13 cellular contexts compared by ENCODE assay signal in genomic region chr5:114237766-114238165, GRCh38.
DNase-seq lines count a peak whose midpoint lies in the region; ATAC-seq and TF ChIP-seq lines count a peak whose summit lies in the region.
"Had no signal": no experiment of that assay in that cellular context is flagged by ENCODE, and none has a peak within 500 bp of the region (broad histone marks: within the 10 kb centered on the region; RNA-seq: fewer than 3 reads in every experiment).

No MANE protein-coding gene starts in this region.

- peak; percentile 37 for ATAC-seq in activated CD8-positive, alpha-beta T cell treated with anti-CD3 and anti-CD28 coated beads for 36 hours
- no peak for ATAC-seq in activated CD8-positive, alpha-beta T cell treated with anti-CD3 and anti-CD28 coated beads, Interleukin-2, amount 10 ng/mL, durations not matched to agents 7 days and 5 days
- ATAC-seq: upper lobe of right lung had no signal

- H3K4me3 ChIP-seq in mammary epithelial cell (replicated peaks in 1 of 3; ENCODE audit: insufficient read depth in 1 of 3, low read depth in 2 of 3, low read length in 3 of 3) (no peak overlapping the region), lower leg skin (ENCODE audit: low read depth, poor library complexity, severe bottlenecking) (no peak overlapping the region)
- H3K4me3 ChIP-seq: upper lobe of right lung had no signal

- no peak overlapping the region for H2AFZ ChIP-seq in mammary epithelial cell (ENCODE audit: low read depth, low read length)

- CTCF ChIA-PET in activated CD8-positive, alpha-beta T cell treated with anti-CD3 and anti-CD28 coated beads for 36 hours (lab: Charles Lee) = no interaction called here
- CTCF ChIA-PET in activated CD8-positive, alpha-beta T cell treated with anti-CD3 and anti-CD28 coated beads, Interleukin-2, amount 10 ng/mL, durations not matched to agents 7 days and 5 days (lab: Charles Lee) = no interaction called here
- CTCF ChIA-PET in mammary epithelial cell (lab: Charles Lee; ENCODE audit: low non-redundant PET) = no interaction called here

- no peaks in the 10 kb centered on the region for H4K20me1 ChIP-seq in mammary epithelial cell (ENCODE audit: insufficient read depth, low read length)

- intact Hi-C loops in activated CD8-positive, alpha-beta T cell treated with anti-CD3 and anti-CD28 coated beads for 36 hours (cut with micrococcal nuclease) = no loop called here
- intact Hi-C loops in mammary epithelial cell (cut with micrococcal nuclease) = no loop called here
- intact Hi-C loops in lower leg skin (cut with DNase I; ENCODE audit: low total_unique reads) = no loop called here

- H3K36me3 Mint-ChIP-seq in activated CD8-positive, alpha-beta T cell treated with anti-CD3 and anti-CD28 coated beads for 36 hours (ENCODE audit: low read depth) = no peaks in the 10 kb centered on the region
- H3K36me3 Mint-ChIP-seq in activated CD8-positive, alpha-beta T cell treated with anti-CD3 and anti-CD28 coated beads, Interleukin-2, amount 10 ng/mL, durations not matched to agents 7 days and 5 days (ENCODE audit: low read depth) = no peaks in the 10 kb centered on the region
- no peaks in the 10 kb centered on the region for H3K36me3 Mint-ChIP-seq in type B pancreatic cell

- POLR2A ChIA-PET in activated CD8-positive, alpha-beta T cell treated with anti-CD3 and anti-CD28 coated beads for 36 hours (lab: Charles Lee) = interaction anchor here (0.6 kb wide), 1 partner anchor 956 kb away, joined by 3 read pairs; no protein-coding TSS in a partner anchor
- POLR2A ChIA-PET in activated CD8-positive, alpha-beta T cell treated with anti-CD3 and anti-CD28 coated beads, Interleukin-2, amount 10 ng/mL, durations not matched to agents 7 days and 5 days (lab: Charles Lee) = no interaction called here

- H3K27ac ChIP-seq in mammary epithelial cell (ENCODE audit: insufficient read depth, low read depth, low read length) = no peak overlapping the region
- H3K27ac ChIP-seq: upper lobe of right lung had no signal

- H3K4me3 Mint-ChIP-seq in activated CD8-positive, alpha-beta T cell treated with anti-CD3 and anti-CD28 coated beads for 36 hours = no peak overlapping the region
- no peak overlapping the region for H3K4me3 Mint-ChIP-seq in activated CD8-positive, alpha-beta T cell treated with anti-CD3 and anti-CD28 coated beads, Interleukin-2, amount 10 ng/mL, durations not matched to agents 7 days and 5 days
- no peak overlapping the region for H3K4me3 Mint-ChIP-seq in type B pancreatic cell
- H3K4me3 Mint-ChIP-seq: nephron progenitor cell had no signal

- no peak overlapping the region for H3K9ac ChIP-seq in mammary epithelial cell (ENCODE audit: insufficient read depth, low read length)

- no peaks in the 10 kb centered on the region for H3K27me3 ChIP-seq in mammary epithelial cell (ENCODE audit: insufficient read depth, low read length)
- H3K27me3 ChIP-seq: upper lobe of right lung had no signal

- H3K4me1 Mint-ChIP-seq in activated CD8-positive, alpha-beta T cell treated with anti-CD3 and anti-CD28 coated beads for 36 hours (ENCODE audit: low read depth) = no peaks in the 10 kb centered on the region
- H3K4me1 Mint-ChIP-seq in activated CD8-positive, alpha-beta T cell treated with anti-CD3 and anti-CD28 coated beads, Interleukin-2, amount 10 ng/mL, durations not matched to agents 7 days and 5 days (ENCODE audit: low read depth) = no peaks in the 10 kb centered on the region
- H3K4me1 Mint-ChIP-seq in type B pancreatic cell (ENCODE audit: unreplicated experiment) = no peaks in the 10 kb centered on the region
- H3K4me1 Mint-ChIP-seq: nephron progenitor cell had no signal

- no peaks in the 10 kb centered on the region for H3K79me2 ChIP-seq in mammary epithelial cell (ENCODE audit: insufficient read depth, low read length)

- 43% methylated on average over 5 of the region's 5 CpGs for WGBS in mammary epithelial cell (ENCODE audit: low coverage, missing lambda C conversion rate)
- WGBS in lower leg skin, 2 donors = 67 to 71% methylated on average over 5 of the region's 5 CpGs

- no peaks in the 10 kb centered on the region for H3K36me3 ChIP-seq in mammary epithelial cell (ENCODE audit: insufficient read depth, low read length)
- H3K36me3 ChIP-seq: upper lobe of right lung had no signal

- BruUV-seq in mammary epithelial cell (replicated peaks; lab: Mats Ljungman, UMichigan) = no TSS peak

- dilution Hi-C loops in mammary epithelial cell (cut with HindIII; ENCODE audit: low sequenced_read_pairs) = no loop called here

- no peaks in the 10 kb centered on the region for H3K9me3 ChIP-seq in mammary epithelial cell (replicated peaks; ENCODE audit: insufficient read depth, low read length)
- H3K9me3 ChIP-seq: upper lobe of right lung had no signal

- no peaks in the 10 kb centered on the region for H3K9me3 Mint-ChIP-seq in activated CD8-positive, alpha-beta T cell treated with anti-CD3 and anti-CD28 coated beads for 36 hours
- peaks cover 5% of the 10 kb centered on the region for H3K9me3 Mint-ChIP-seq in activated CD8-positive, alpha-beta T cell treated with anti-CD3 and anti-CD28 coated beads, Interleukin-2, amount 10 ng/mL, durations not matched to agents 7 days and 5 days (ENCODE audit: insufficient read depth)
- peaks cover 7% of the 10 kb centered on the region for H3K9me3 Mint-ChIP-seq in type B pancreatic cell
- H3K9me3 Mint-ChIP-seq: nephron progenitor cell had no signal

- H3K4me1 ChIP-seq in mammary epithelial cell (ENCODE audit: insufficient read depth, low read length) = no peaks in the 10 kb centered on the region
- H3K4me1 ChIP-seq: upper lobe of right lung had no signal

- in situ Hi-C loops in mammary epithelial cell (cut with MboI; ENCODE audit: low sequenced_read_pairs in 2 of 2) = no loop called here

- TF ChIP-seq POLR2A in lower leg skin (IDR thresholded peaks at IDR 0.05) = no peak

- H3K27me3 Mint-ChIP-seq in activated CD8-positive, alpha-beta T cell treated with anti-CD3 and anti-CD28 coated beads for 36 hours = no peaks in the 10 kb centered on the region
- no peaks in the 10 kb centered on the region for H3K27me3 Mint-ChIP-seq in activated CD8-positive, alpha-beta T cell treated with anti-CD3 and anti-CD28 coated beads, Interleukin-2, amount 10 ng/mL, durations not matched to agents 7 days and 5 days (ENCODE audit: low read depth)
- no peaks in the 10 kb centered on the region for H3K27me3 Mint-ChIP-seq in type B pancreatic cell

- H3K27ac Mint-ChIP-seq in activated CD8-positive, alpha-beta T cell treated with anti-CD3 and anti-CD28 coated beads for 36 hours = no peak overlapping the region
- H3K27ac Mint-ChIP-seq in activated CD8-positive, alpha-beta T cell treated with anti-CD3 and anti-CD28 coated beads, Interleukin-2, amount 10 ng/mL, durations not matched to agents 7 days and 5 days = no peak overlapping the region
- peak overlapping the region; percentile 33 for H3K27ac Mint-ChIP-seq in type B pancreatic cell
- H3K27ac Mint-ChIP-seq: nephron progenitor cell had no signal

- peak; percentile 5 for DNase-seq in activated CD8-positive, alpha-beta T cell treated with anti-CD3 and anti-CD28 coated beads for 36 hours
- DNase-seq in activated CD8-positive, alpha-beta T cell treated with anti-CD3 and anti-CD28 coated beads, Interleukin-2, amount 10 ng/mL, durations not matched to agents 7 days and 5 days = no peak
- DNase-seq in NCI-H226 (peak; percentile 92), mammary epithelial cell (peak; percentile 41), type B pancreatic cell (ENCODE audit: extremely low spot score, unreplicated experiment) (no peak), NCI-H2227 (lab: John Stamatoyannopoulos, UW; ENCODE audit: unreplicated experiment) (no peak), lower leg skin (ENCODE audit: low spot score in 2 of 2) (no peak)
- no peak for DNase-seq in activated CD4-positive, alpha-beta T cell treated with anti-CD3 and anti-CD28 coated beads, Interleukin-2, amount 50 U/mL, for 48 hours
- DNase-seq: ACHN, NCI-H1105 treated with DMSO at 0.1 percent for 48 hours, NCI-H69, nephron progenitor cell, upper lobe of right lung had no signal

- H3K4me2 ChIP-seq in mammary epithelial cell (ENCODE audit: insufficient read depth, low read depth, low read length) = no peak overlapping the region

- no peak for TF ChIP-seq CTCF in activated CD8-positive, alpha-beta T cell treated with anti-CD3 and anti-CD28 coated beads for 36 hours (IDR thresholded peaks at IDR 0.05)
- TF ChIP-seq CTCF in mammary epithelial cell (conservative IDR thresholded peaks at IDR 0.05 in 1 of 2, IDR thresholded peaks at IDR 0.05 in 1 of 2; ENCODE audit: extremely low read depth in 1 of 2, insufficient read depth in 1 of 2, low read depth in 1 of 2, low read length in 2 of 2) (no peak), type B pancreatic cell (conservative IDR thresholded peaks at IDR 0.05) (no peak), lower leg skin (IDR thresholded peaks at IDR 0.05) (no peak)

Comparison
In these comparisons a context has a peak if more than half of its experiments do, and no peak if none do; other contexts are left out.
1. DNase-seq: peak in activated CD8-positive, alpha-beta T cell treated with anti-CD3 and anti-CD28 coated beads for 36 hours (single experiment), NCI-H226 (single experiment) and mammary epithelial cell (single experiment); none in activated CD8-positive, alpha-beta T cell treated with anti-CD3 and anti-CD28 coated beads, Interleukin-2, amount 10 ng/mL, durations not matched to agents 7 days and 5 days (single experiment), type B pancreatic cell (single experiment), NCI-H2227 (single experiment), activated CD4-positive, alpha-beta T cell treated with anti-CD3 and anti-CD28 coated beads, Interleukin-2, amount 50 U/mL, for 48 hours (0 of 2) and lower leg skin (0 of 2).